In the genomic region with DNA sequence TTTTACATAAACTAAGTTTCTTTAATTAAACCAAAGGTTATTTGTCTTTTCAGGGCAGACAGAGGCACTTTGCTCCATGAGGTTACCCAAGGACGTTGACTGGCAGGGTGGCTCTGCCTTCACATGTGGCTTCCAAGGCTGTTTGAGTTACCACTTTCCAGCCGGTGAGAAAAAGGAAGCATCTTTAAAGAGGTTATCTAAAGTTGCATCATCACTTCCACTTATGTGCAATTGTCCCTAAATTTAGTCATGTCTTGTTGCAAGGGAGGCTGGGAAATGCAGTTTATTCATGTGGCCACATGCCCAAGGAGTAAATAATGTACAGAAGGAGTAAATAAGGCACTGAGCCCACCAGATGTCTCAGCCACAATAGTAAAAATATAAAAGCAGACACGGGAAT, we compare ENCODE assay signal across 1 cellular context.
TF ChIP-seq lines count a peak whose summit lies in the region.

No MANE protein-coding gene starts in this region.

TF ChIP-seq in K562, 482 proteins besides CTCF, POLR2A, EP300 and RAD21 (continued from another document and continues in another):
- TF ChIP-seq, protein P1, sequence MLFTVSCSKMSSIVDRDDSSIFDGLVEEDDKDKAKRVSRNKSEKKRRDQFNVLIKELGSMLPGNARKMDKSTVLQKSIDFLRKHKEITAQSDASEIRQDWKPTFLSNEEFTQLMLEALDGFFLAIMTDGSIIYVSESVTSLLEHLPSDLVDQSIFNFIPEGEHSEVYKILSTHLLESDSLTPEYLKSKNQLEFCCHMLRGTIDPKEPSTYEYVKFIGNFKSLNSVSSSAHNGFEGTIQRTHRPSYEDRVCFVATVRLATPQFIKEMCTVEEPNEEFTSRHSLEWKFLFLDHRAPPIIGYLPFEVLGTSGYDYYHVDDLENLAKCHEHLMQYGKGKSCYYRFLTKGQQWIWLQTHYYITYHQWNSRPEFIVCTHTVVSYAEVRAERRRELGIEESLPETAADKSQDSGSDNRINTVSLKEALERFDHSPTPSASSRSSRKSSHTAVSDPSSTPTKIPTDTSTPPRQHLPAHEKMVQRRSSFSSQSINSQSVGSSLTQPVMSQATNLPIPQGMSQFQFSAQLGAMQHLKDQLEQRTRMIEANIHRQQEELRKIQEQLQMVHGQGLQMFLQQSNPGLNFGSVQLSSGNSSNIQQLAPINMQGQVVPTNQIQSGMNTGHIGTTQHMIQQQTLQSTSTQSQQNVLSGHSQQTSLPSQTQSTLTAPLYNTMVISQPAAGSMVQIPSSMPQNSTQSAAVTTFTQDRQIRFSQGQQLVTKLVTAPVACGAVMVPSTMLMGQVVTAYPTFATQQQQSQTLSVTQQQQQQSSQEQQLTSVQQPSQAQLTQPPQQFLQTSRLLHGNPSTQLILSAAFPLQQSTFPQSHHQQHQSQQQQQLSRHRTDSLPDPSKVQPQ (CRISPR knock-in tag; IDR thresholded peaks at IDR 0.05; ENCODE audit: borderline replicate concordance) = no peak
- TF ChIP-seq TFAP4 (CRISPR knock-in tag; IDR thresholded peaks at IDR 0.05; ENCODE audit: borderline replicate concordance) (no peak), ZNF766 (CRISPR knock-in tag; conservative IDR thresholded peaks at IDR 0.05) (no peak), RBM34 (IDR thresholded peaks at IDR 0.05; ENCODE audit: borderline replicate concordance, insufficient read depth, low read length) (no peak), ZSCAN32 (CRISPR knock-in tag; IDR thresholded peaks at IDR 0.05) (no peak), SMARCC2 (IDR thresholded peaks at IDR 0.05; ENCODE audit: low read depth) (no peak), FOXJ2 (tag; IDR thresholded peaks at IDR 0.05) (peak; percentile 53; the same call in 1 of the 2 replicates), DNMT1 (IDR thresholded peaks at IDR 0.05) (no peak), ZNF174 (CRISPR knock-in tag; IDR thresholded peaks at IDR 0.05) (no peak), ETV1 (tag; conservative IDR thresholded peaks at IDR 0.05; ENCODE audit: low read depth) (peak; percentile 50; the same call in 1 of the 2 replicates), TCF7 (IDR thresholded peaks at IDR 0.05; ENCODE audit: borderline replicate concordance) (no peak), MECOM (CRISPR knock-in tag; IDR thresholded peaks at IDR 0.05) (0 out of 2 replicates have a peak, but pooled peaks have one; percentile 6), XRCC3 (IDR thresholded peaks at IDR 0.05) (no peak), U2AF2 (optimal IDR thresholded peaks at IDR 0.05; ENCODE audit: low read depth, low read length) (no peak), MEF2D (tag; conservative IDR thresholded peaks at IDR 0.05; ENCODE audit: low read depth) (peak; percentile 71), PPARD (CRISPR knock-in tag; IDR thresholded peaks at IDR 0.05) (no peak), MTA2 (IDR thresholded peaks at IDR 0.05; ENCODE audit: low read depth) (no peak), RUNX1 (IDR thresholded peaks at IDR 0.05; ENCODE audit: low read depth) (no peak), SUPT5H (IDR thresholded peaks at IDR 0.05) (no peak), NFRKB (IDR thresholded peaks at IDR 0.05; ENCODE audit: low read depth) (no peak), TRIM24 (IDR thresholded peaks at IDR 0.05) (peak; percentile 84 to 88), MCM3 (IDR thresholded peaks at IDR 0.05) (no peak), RBM17 (IDR thresholded peaks at IDR 0.05; ENCODE audit: borderline replicate concordance, low read depth, low read length) (no peak), JUNB (CRISPR knock-in tag; conservative IDR thresholded peaks at IDR 0.05) (no peak), VEZF1 (CRISPR knock-in tag; IDR thresholded peaks at IDR 0.05) (no peak; the same call in 1 of the 2 replicates), CEBPB (tag; IDR thresholded peaks at IDR 0.05) (peak; percentile 97), ZNF354B (CRISPR knock-in tag; IDR thresholded peaks at IDR 0.05) (no peak), ZC3H4 (CRISPR knock-in tag; IDR thresholded peaks at IDR 0.05; ENCODE audit: borderline replicate concordance) (no peak), SMAD1 (IDR thresholded peaks at IDR 0.05; ENCODE audit: low read depth, low read length, partially characterized antibody) (no peak), SOX6 (IDR thresholded peaks at IDR 0.05) (peak; percentile 53; the same call in 1 of the 2 replicates), RAD51 (IDR thresholded peaks at IDR 0.05; ENCODE audit: borderline replicate concordance, low read depth) (no peak), NFYB (IDR thresholded peaks at IDR 0.05; ENCODE audit: extremely low read depth, insufficient read length) (no peak), MEF2A (IDR thresholded peaks at IDR 0.05; ENCODE audit: control insufficient read depth, low read depth, low read length) (no peak), NCOA6 (IDR thresholded peaks at IDR 0.05) (no peak), SIX5 (IDR thresholded peaks at IDR 0.05; ENCODE audit: borderline replicate concordance in 1 of 2, insufficient read depth in 1 of 2, low read depth in 1 of 2, low read length in 2 of 2) (peak; percentile 48 to 57; a peak in 3 of 4 replicates), CHD2 (IDR thresholded peaks at IDR 0.05; ENCODE audit: low read depth, low read length) (no peak), POLR2B (IDR thresholded peaks at IDR 0.05; ENCODE audit: low read depth, partially characterized antibody) (no peak), ZNF589 (CRISPR knock-in tag; IDR thresholded peaks at IDR 0.05; ENCODE audit: low read depth) (peak; percentile 78), SREBF1 (IDR thresholded peaks at IDR 0.05; ENCODE audit: borderline replicate concordance, low read depth, low read length) (no peak)
- TF ChIP-seq, protein P2, sequence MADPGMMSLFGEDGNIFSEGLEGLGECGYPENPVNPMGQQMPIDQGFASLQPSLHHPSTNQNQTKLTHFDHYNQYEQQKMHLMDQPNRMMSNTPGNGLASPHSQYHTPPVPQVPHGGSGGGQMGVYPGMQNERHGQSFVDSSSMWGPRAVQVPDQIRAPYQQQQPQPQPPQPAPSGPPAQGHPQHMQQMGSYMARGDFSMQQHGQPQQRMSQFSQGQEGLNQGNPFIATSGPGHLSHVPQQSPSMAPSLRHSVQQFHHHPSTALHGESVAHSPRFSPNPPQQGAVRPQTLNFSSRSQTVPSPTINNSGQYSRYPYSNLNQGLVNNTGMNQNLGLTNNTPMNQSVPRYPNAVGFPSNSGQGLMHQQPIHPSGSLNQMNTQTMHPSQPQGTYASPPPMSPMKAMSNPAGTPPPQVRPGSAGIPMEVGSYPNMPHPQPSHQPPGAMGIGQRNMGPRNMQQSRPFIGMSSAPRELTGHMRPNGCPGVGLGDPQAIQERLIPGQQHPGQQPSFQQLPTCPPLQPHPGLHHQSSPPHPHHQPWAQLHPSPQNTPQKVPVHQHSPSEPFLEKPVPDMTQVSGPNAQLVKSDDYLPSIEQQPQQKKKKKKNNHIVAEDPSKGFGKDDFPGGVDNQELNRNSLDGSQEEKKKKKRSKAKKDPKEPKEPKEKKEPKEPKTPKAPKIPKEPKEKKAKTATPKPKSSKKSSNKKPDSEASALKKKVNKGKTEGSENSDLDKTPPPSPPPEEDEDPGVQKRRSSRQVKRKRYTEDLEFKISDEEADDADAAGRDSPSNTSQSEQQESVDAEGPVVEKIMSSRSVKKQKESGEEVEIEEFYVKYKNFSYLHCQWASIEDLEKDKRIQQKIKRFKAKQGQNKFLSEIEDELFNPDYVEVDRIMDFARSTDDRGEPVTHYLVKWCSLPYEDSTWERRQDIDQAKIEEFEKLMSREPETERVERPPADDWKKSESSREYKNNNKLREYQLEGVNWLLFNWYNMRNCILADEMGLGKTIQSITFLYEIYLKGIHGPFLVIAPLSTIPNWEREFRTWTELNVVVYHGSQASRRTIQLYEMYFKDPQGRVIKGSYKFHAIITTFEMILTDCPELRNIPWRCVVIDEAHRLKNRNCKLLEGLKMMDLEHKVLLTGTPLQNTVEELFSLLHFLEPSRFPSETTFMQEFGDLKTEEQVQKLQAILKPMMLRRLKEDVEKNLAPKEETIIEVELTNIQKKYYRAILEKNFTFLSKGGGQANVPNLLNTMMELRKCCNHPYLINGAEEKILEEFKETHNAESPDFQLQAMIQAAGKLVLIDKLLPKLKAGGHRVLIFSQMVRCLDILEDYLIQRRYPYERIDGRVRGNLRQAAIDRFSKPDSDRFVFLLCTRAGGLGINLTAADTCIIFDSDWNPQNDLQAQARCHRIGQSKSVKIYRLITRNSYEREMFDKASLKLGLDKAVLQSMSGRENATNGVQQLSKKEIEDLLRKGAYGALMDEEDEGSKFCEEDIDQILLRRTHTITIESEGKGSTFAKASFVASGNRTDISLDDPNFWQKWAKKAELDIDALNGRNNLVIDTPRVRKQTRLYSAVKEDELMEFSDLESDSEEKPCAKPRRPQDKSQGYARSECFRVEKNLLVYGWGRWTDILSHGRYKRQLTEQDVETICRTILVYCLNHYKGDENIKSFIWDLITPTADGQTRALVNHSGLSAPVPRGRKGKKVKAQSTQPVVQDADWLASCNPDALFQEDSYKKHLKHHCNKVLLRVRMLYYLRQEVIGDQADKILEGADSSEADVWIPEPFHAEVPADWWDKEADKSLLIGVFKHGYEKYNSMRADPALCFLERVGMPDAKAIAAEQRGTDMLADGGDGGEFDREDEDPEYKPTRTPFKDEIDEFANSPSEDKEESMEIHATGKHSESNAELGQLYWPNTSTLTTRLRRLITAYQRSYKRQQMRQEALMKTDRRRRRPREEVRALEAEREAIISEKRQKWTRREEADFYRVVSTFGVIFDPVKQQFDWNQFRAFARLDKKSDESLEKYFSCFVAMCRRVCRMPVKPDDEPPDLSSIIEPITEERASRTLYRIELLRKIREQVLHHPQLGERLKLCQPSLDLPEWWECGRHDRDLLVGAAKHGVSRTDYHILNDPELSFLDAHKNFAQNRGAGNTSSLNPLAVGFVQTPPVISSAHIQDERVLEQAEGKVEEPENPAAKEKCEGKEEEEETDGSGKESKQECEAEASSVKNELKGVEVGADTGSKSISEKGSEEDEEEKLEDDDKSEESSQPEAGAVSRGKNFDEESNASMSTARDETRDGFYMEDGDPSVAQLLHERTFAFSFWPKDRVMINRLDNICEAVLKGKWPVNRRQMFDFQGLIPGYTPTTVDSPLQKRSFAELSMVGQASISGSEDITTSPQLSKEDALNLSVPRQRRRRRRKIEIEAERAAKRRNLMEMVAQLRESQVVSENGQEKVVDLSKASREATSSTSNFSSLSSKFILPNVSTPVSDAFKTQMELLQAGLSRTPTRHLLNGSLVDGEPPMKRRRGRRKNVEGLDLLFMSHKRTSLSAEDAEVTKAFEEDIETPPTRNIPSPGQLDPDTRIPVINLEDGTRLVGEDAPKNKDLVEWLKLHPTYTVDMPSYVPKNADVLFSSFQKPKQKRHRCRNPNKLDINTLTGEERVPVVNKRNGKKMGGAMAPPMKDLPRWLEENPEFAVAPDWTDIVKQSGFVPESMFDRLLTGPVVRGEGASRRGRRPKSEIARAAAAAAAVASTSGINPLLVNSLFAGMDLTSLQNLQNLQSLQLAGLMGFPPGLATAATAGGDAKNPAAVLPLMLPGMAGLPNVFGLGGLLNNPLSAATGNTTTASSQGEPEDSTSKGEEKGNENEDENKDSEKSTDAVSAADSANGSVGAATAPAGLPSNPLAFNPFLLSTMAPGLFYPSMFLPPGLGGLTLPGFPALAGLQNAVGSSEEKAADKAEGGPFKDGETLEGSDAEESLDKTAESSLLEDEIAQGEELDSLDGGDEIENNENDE (IDR thresholded peaks at IDR 0.05; ENCODE audit: low read depth, low read length) = no peak
- TF ChIP-seq, protein P3, sequence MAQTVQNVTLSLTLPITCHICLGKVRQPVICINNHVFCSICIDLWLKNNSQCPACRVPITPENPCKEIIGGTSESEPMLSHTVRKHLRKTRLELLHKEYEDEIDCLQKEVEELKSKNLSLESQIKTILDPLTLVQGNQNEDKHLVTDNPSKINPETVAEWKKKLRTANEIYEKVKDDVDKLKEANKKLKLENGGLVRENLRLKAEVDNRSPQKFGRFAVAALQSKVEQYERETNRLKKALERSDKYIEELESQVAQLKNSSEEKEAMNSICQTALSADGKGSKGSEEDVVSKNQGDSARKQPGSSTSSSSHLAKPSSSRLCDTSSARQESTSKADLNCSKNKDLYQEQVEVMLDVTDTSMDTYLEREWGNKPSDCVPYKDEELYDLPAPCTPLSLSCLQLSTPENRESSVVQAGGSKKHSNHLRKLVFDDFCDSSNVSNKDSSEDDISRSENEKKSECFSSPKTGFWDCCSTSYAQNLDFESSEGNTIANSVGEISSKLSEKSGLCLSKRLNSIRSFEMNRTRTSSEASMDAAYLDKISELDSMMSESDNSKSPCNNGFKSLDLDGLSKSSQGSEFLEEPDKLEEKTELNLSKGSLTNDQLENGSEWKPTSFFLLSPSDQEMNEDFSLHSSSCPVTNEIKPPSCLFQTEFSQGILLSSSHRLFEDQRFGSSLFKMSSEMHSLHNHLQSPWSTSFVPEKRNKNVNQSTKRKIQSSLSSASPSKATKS (CRISPR knock-in tag; IDR thresholded peaks at IDR 0.05) = no peak
- TF ChIP-seq, protein P4, sequence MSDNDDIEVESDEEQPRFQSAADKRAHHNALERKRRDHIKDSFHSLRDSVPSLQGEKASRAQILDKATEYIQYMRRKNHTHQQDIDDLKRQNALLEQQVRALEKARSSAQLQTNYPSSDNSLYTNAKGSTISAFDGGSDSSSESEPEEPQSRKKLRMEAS (CRISPR knock-in tag; IDR thresholded peaks at IDR 0.05) = no peak
- TF ChIP-seq, protein P5, sequence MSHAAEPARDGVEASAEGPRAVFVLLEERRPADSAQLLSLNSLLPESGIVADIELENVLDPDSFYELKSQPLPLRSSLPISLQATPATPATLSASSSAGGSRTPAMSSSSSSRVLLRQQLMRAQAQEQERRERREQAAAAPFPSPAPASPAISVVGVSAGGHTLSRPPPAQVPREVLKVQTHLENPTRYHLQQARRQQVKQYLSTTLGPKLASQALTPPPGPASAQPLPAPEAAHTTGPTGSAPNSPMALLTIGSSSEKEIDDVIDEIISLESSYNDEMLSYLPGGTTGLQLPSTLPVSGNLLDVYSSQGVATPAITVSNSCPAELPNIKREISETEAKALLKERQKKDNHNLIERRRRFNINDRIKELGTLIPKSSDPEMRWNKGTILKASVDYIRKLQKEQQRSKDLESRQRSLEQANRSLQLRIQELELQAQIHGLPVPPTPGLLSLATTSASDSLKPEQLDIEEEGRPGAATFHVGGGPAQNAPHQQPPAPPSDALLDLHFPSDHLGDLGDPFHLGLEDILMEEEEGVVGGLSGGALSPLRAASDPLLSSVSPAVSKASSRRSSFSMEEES (CRISPR knock-in tag; IDR thresholded peaks at IDR 0.05) = no peak
